In genomic region chr5:127038550-127038949, GRCh38 we compare ENCODE assay signal across 21 cellular contexts.
"Had no signal": no experiment of that assay in that cellular context is flagged by ENCODE, and none has a peak within 500 bp of the region (broad histone marks: within the 10 kb centered on the region; RNA-seq: fewer than 3 reads in every experiment).

No MANE protein-coding gene starts in this region.

- ATAC-seq: activated CD4-positive, alpha-beta T cell treated with anti-CD3 and anti-CD28 coated beads for 36 hours; activated T-helper 17 cell treated with anti-CD3 and anti-CD28 coated beads, Interleukin-2, amount 50 U/mL, for 72 hours; left lobe of liver; natural killer cell treated with Interleukin-12 subunit alpha and Interleukin-12 subunit beta and Interleukin-15 and Interleukin-18, amount 100 ng/mL, for 72 hours had no signal

- H3K4me1 ChIP-seq: adrenal gland, sigmoid colon had no signal

- H3K36me3 ChIP-seq: adrenal gland, neutrophil, sigmoid colon had no signal

- H3K4me3 ChIP-seq: adrenal gland, sigmoid colon had no signal

- H3K27me3 ChIP-seq: adrenal gland had no signal

- H3K9me3 ChIP-seq: adrenal gland, neutrophil, sigmoid colon had no signal

- DNase-seq: activated B cell treated with CpG ODN at 0.5 μM for 24 hours; activated CD4-positive, alpha-beta T cell treated with anti-CD3 and anti-CD28 coated beads for 36 hours; activated CD4-positive, alpha-beta T cell treated with anti-CD3 and anti-CD28 coated beads, Interleukin-2, amount 50 U/mL, for 4 hours; activated CD8-positive, alpha-beta memory T cell treated with anti-CD3 and anti-CD28 coated beads for 24 hours; activated CD8-positive, alpha-beta memory T cell treated with anti-CD3 and anti-CD28 coated beads, Interleukin-2, amount 50 U/mL, for 4 hours; activated naive CD4-positive, alpha-beta T cell; activated T-cell treated with anti-CD3 and anti-CD28 coated beads, Interleukin-2, amount 50 U/mL, for 24 hours; adrenal gland; cortex of kidney; erythroblast; foreskin fibroblast; kidney; sigmoid colon; stimulated activated CD4-positive, alpha-beta T cell treated with anti-CD3 and anti-CD28 coated beads, Interleukin-4, amount 100 ng/mL, for 1 hour; stimulated activated naive CD4-positive, alpha-beta T cell; T-helper 9 cell had no signal

- H3K27ac ChIP-seq: adrenal gland, neutrophil, parathyroid adenoma, sigmoid colon had no signal
